ENCODE assay signal across 25 cellular contexts in the genomic region with DNA sequence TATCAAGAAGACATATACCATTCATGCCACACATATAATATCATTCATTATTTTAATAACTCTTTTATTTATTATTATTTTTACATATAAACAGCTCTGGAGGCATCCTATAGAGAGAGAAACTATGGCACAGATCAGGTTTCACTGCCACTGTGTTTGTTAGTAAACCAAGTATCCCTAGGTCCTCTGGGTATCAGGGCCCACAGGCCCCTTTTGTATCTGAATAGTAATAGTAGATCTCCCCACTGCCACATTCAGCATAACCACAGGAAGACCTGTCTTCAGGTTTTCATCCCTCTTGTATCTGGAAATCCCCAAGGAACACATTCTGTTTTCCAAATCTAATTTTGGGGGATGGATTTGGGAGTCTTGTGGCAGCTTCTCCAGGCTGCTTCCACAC.
"Had no signal": no experiment of that assay in that cellular context is flagged by ENCODE, and none has a peak within 500 bp of the region (broad histone marks: within the 10 kb centered on the region; RNA-seq: fewer than 3 reads in every experiment).

No MANE protein-coding gene starts in this region.

- H3K4me1 Mint-ChIP-seq: T-cell had no signal

- H3K27me3 ChIP-seq: MG63 had no signal

- H3K27ac ChIP-seq: RWPE1 had no signal

- H3K27ac Mint-ChIP-seq: T-cell had no signal

- DNase-seq: Karpas-422; KBM-7; MG63; NCI-H1092; NCI-H1105 treated with DMSO at 0.1 percent for 48 hours; NCI-H1417 treated with DMSO at 0.1 percent for 48 hours; NCI-H146; NCI-H1694 treated with DMSO at 0.1 percent for 48 hours; NCI-H1930; NCI-H2081; NCI-H2107; NCI-H226; NCI-H446; NCI-H510A; NCI-H524 treated with DMSO at 0.1 percent for 48 hours; NCI-H69; NCI-H774; NK-92 treated with Interleukin-12 subunit alpha and Interleukin-12 subunit beta, amount 100 ng/mL, for 24 hours; PC-3; SHP77; SK-N-SH; SW 1271; T-cell had no signal

- H3K9me3 ChIP-seq: MG63, SK-N-SH had no signal

- H3K27me3 Mint-ChIP-seq: T-cell had no signal

- H3K36me3 Mint-ChIP-seq: T-cell had no signal

- ATAC-seq: Panc1, PC-3, T-cell had no signal

- H3K4me3 Mint-ChIP-seq: T-cell had no signal

- H3K9ac ChIP-seq: SK-N-SH had no signal

- H3K4me2 ChIP-seq: SK-N-SH had no signal
